In the genomic region with DNA sequence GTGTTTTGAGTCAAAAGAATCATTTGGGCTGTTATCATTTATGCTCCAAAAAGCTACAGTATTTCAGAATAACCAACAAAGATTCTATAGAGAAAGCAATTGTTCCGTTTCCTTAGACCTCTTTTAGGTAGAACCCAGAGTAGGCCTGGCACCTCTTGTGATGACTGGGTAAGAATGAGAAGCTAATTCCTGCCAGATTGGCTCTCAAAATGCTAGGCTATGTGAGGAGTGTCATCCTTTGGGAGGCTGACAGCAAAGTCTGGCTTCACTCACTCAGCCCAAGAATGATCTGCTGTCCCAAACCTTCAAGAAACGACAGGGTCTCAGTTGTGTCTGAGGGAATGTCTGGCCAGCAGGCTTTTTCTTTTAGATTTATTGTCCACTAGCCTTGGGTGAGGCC, we compare ENCODE assay signal across 33 cellular contexts. TPM values are rescaled to one million over a fixed set of nuclear protein-coding genes. Genes with fewer than 3 reads are reported as not detected.
A peak's percentile ranks its signal among the peaks of the same experiment; 100 is the strongest.
DNase-seq lines count a peak whose midpoint lies in the region; ATAC-seq, FAIRE-seq and TF ChIP-seq lines count a peak whose summit lies in the region.
"Had no signal": no experiment of that assay in that cellular context is flagged by ENCODE, and none has a peak within 500 bp of the region (broad histone marks: within the 10 kb centered on the region; RNA-seq: fewer than 3 reads in every experiment).

No MANE protein-coding gene starts in this region.

- H4K20me1 ChIP-seq in GM12878 (ENCODE audit: control insufficient read depth, insufficient read depth) = 0 out of 2 replicates have a peak, but pooled peaks cover 2% of the 10 kb centered on the region

- BruUV-seq in GM12878 (replicated peaks; lab: Mats Ljungman, UMichigan) = TSS peak; percentile 28

- no peaks in the 10 kb centered on the region for H3K36me3 ChIP-seq in GM12878 (ENCODE audit: control insufficient read depth in 2 of 2, insufficient read depth in 2 of 2, low read length in 1 of 2)
- peaks cover 0 to 6% (median 0%) of the 10 kb centered on the region in 3 experiments for H3K36me3 ChIP-seq in naive thymus-derived CD4-positive, alpha-beta T cell (ENCODE audit: control insufficient read depth in 2 of 3, insufficient read depth in 3 of 3, low read length in 3 of 3)
- no peaks in the 10 kb centered on the region for H3K36me3 ChIP-seq in breast epithelium
- H3K36me3 ChIP-seq: pancreas, vagina had no signal

- peak overlapping the region; percentile 86 for H3K4me2 ChIP-seq in GM12878 (ENCODE audit: control insufficient read depth, insufficient read depth)
- H3K4me2 ChIP-seq: GM23338, SK-N-SH had no signal

- DNase-seq in right cardiac atrium (no peak), Right ventricle myocardium superior (no peak), GM12878 (ENCODE audit: low read depth, low spot score) (no peak), coronary artery (ENCODE audit: low spot score) (no peak), omental fat pad (ENCODE audit: low spot score) (no peak), breast epithelium (ENCODE audit: low spot score in 2 of 2) (no peak)
- no peak for DNase-seq in naive thymus-derived CD4-positive, alpha-beta T cell
- DNase-seq: activated CD4-positive, alpha-beta T cell treated with anti-CD3 and anti-CD28 coated beads, Interleukin-2, amount 50 U/mL, for 4 hours; activated naive CD4-positive, alpha-beta T cell treated with anti-CD3 and anti-CD28 coated beads for 36 hours; amygdala; cortex of kidney; DMS53; effector memory CD8-positive, alpha-beta T cell; GDM1; NCI-H146; NCI-H226; NCI-H526 treated with DMSO at 0.1 percent for 48 hours; NK-92 treated with Interleukin-12 subunit alpha and Interleukin-12 subunit beta, amount 100 ng/mL, for 24 hours; pancreas; PC-3; retina; SK-N-SH; small intestine; stimulated activated naive CD4-positive, alpha-beta T cell treated with Interleukin-2 at 50 U/mL for 16 hours; T-helper 17 cell had no signal

- no peak overlapping the region for H3K4me3 ChIP-seq in right cardiac atrium (ENCODE audit: low read length)
- H3K4me3 ChIP-seq in GM12878 = peak overlapping the region; percentile 75; the same call in 1 of the 2 replicates
- H3K4me3 ChIP-seq in naive thymus-derived CD4-positive, alpha-beta T cell (ENCODE audit: low read length) = no peak overlapping the region
- H3K4me3 ChIP-seq in coronary artery = no peak overlapping the region
- no peak overlapping the region for H3K4me3 ChIP-seq in breast epithelium
- H3K4me3 ChIP-seq: GM23338, pancreas, vagina had no signal

- no peak overlapping the region for H2AFZ ChIP-seq in GM12878 (ENCODE audit: control insufficient read depth, low read depth, low read length)
- H2AFZ ChIP-seq: GM23338 had no signal

- peak overlapping the region in 7 of 9 donors; percentile 7 to 78 (median 60) for H3K27ac Mint-ChIP-seq in naive thymus-derived CD4-positive, alpha-beta T cell
- H3K27ac Mint-ChIP-seq: activated naive CD4-positive, alpha-beta T cell treated with anti-CD3 and anti-CD28 coated beads for 36 hours; activated T-helper 1 cell treated with anti-CD3 and anti-CD28 coated beads, Interleukin-12 subunit alpha, Interleukin-12 subunit beta, Interleukin-2, Interleukin-4 antibody, amounts not matched to agents 30 ng/mL and 10 ng/mL and 1 ng/mL, durations not matched to agents 14 hours and 24 hours and 36 hours; effector memory CD8-positive, alpha-beta T cell; GM23338; T-helper 17 cell had no signal

- ATAC-seq in right cardiac atrium (no peak), Right ventricle myocardium superior (ENCODE audit: poor library complexity) (no peak), GM12878 (no peak), omental fat pad (ENCODE audit: low FRiP score) (no peak), HG02938 (IDR thresholded peaks at IDR 0.05; ENCODE audit: unreplicated experiment) (no peak)
- ATAC-seq in naive thymus-derived CD4-positive, alpha-beta T cell = no peak
- ATAC-seq: effector memory CD8-positive, alpha-beta T cell; GM23338; pancreas; PC-3; T-helper 17 cell had no signal

- FAIRE-seq in GM12878 (lab: Jason Lieb, UNC) = peak; percentile 49
- FAIRE-seq: GM19239, keratinocyte, pancreas, small intestine, TTC549 had no signal

- CTCF ChIA-PET in GM12878 (lab: Yijun Ruan, JAX) = interaction anchor here (1.3 kb wide), 1 partner anchor 14 kb away, joined by 5 read pairs; no protein-coding TSS in a partner anchor
- CTCF ChIA-PET in naive thymus-derived CD4-positive, alpha-beta T cell (lab: Charles Lee) = interaction anchor here (0.6 kb wide), 1 partner anchor 245 kb away, joined by 3 read pairs; no protein-coding TSS in a partner anchor

- peaks cover 94% of the 10 kb centered on the region for H3K79me2 ChIP-seq in GM12878 (ENCODE audit: control insufficient read depth, insufficient read depth, low read length)

- in situ Hi-C loops in GM12878 (cut with MboI) = no loop called here

- POLR2A ChIA-PET in GM12878 (lab: Charles Lee) = interaction anchor here (0.5 kb wide), 1 partner anchor 17 kb away, joined by 5 read pairs; no protein-coding TSS in a partner anchor
- POLR2A ChIA-PET in naive thymus-derived CD4-positive, alpha-beta T cell (lab: Charles Lee) = interaction anchor here (0.6 to 0.7 kb wide), 3 partner anchors 10 to 39 kb away, joined by 3 to 4 read pairs (median 3); no protein-coding TSS in a partner anchor

- intact Hi-C loops in right cardiac atrium (cut with DNase I) = loop anchor here in 1 of 4 donors (10.0 kb wide), 1 partner anchor 64 kb away; no protein-coding TSS in a partner anchor
- intact Hi-C loops in Right ventricle myocardium superior (cut with DNase I) = loop anchor here (5.0 kb wide), 1 partner anchor 67 kb away; no protein-coding TSS in a partner anchor
- intact Hi-C loops in GM12878 (cut with micrococcal nuclease; ENCODE audit: unreplicated experiment) = loop anchor here (5.0 kb wide), 1 partner anchor 297 kb away; no protein-coding TSS in a partner anchor
- intact Hi-C loops in naive thymus-derived CD4-positive, alpha-beta T cell (cut with micrococcal nuclease) = no loop called here
- intact Hi-C loops in breast epithelium (cut with DNase I; ENCODE audit: low total_unique reads) = no loop called here

- H3K4me1 Mint-ChIP-seq in naive thymus-derived CD4-positive, alpha-beta T cell = peaks cover 34 to 69% (median 60%) of the 10 kb centered on the region in 7 donors

- H3K27me3 Mint-ChIP-seq in naive thymus-derived CD4-positive, alpha-beta T cell = no peaks in the 10 kb centered on the region
- H3K27me3 Mint-ChIP-seq: IgD-negative memory B cell, T-helper 17 cell had no signal

- WGBS in right cardiac atrium = 59% methylated on average over 2 of the region's 2 CpGs
- WGBS in GM12878 (ENCODE audit: insufficient coverage, insufficient replicate concordance, low lambda C conversion rate, missing lambda C conversion rate) = 91% methylated on average over 2 of the region's 2 CpGs

- peak overlapping the region; percentile 59; the same call in 1 of the 2 replicates for H3K9ac ChIP-seq in GM12878 (ENCODE audit: control insufficient read depth, insufficient read depth, low read length)
- H3K9ac ChIP-seq: SK-N-SH had no signal

- RAD21 ChIA-PET in GM12878 (lab: Charles Lee; ENCODE audit: unreplicated experiment) = no interaction called here

- no peak for TF ChIP-seq RAD21 in GM12878 (IDR thresholded peaks at IDR 0.05; ENCODE audit: insufficient read depth, low read depth, low read length)

- H3K4me1 ChIP-seq in right cardiac atrium (ENCODE audit: control insufficient read depth, insufficient read depth, low read length) (no peaks in the 10 kb centered on the region), GM12878 (ENCODE audit: control insufficient read depth, insufficient read depth, low read length) (peaks cover 22% of the 10 kb centered on the region), breast epithelium (no peaks in the 10 kb centered on the region)
- H3K4me1 ChIP-seq in naive thymus-derived CD4-positive, alpha-beta T cell (ENCODE audit: control insufficient read depth in 2 of 2, insufficient read depth in 2 of 2, low read length in 2 of 2) = peaks cover 0 to 20% of the 10 kb centered on the region in 2 donors

- TF ChIP-seq CTCF in GM12878 (IDR thresholded peaks at IDR 0.05 in 2 of 3, conservative IDR thresholded peaks at IDR 0.05 in 1 of 3; ENCODE audit: control insufficient read depth in 2 of 3, extremely low read depth in 1 of 3, insufficient read depth in 1 of 3, low read depth in 3 of 3, low read length in 3 of 3) (no peak), coronary artery (IDR thresholded peaks at IDR 0.05) (no peak), omental fat pad (IDR thresholded peaks at IDR 0.05) (no peak), breast epithelium (IDR thresholded peaks at IDR 0.05) (no peak)

- SMC1A ChIA-PET in GM12878 (lab: Charles Lee; ENCODE audit: uncharacterized antibody, unreplicated experiment) = no interaction called here

- no peak for TF ChIP-seq EP300 in GM12878 (IDR thresholded peaks at IDR 0.05; ENCODE audit: borderline replicate concordance in 1 of 2, control insufficient read depth in 1 of 2, low read depth in 2 of 2, low read length in 2 of 2)

- peaks cover 0 to 15% (median 0%) of the 10 kb centered on the region in 5 donors for H3K36me3 Mint-ChIP-seq in naive thymus-derived CD4-positive, alpha-beta T cell

- H3K9me3 ChIP-seq in right cardiac atrium (ENCODE audit: control insufficient read depth, low read length) (no peaks in the 10 kb centered on the region), GM12878 (replicated peaks; ENCODE audit: control insufficient read depth, insufficient read depth, low read length) (no peaks in the 10 kb centered on the region), breast epithelium (no peaks in the 10 kb centered on the region)
- no peaks in the 10 kb centered on the region for H3K9me3 ChIP-seq in naive thymus-derived CD4-positive, alpha-beta T cell (ENCODE audit: control insufficient read depth in 2 of 3, low read length in 3 of 3)
- H3K9me3 ChIP-seq: pancreas, SK-N-SH, vagina had no signal

- H3K27ac ChIP-seq in right cardiac atrium (ENCODE audit: low read length) (peak overlapping the region; percentile 36), GM12878 (ENCODE audit: control insufficient read depth, insufficient read depth) (peak overlapping the region; percentile 59), coronary artery (no peak overlapping the region), breast epithelium (no peak overlapping the region)
- H3K27ac ChIP-seq in naive thymus-derived CD4-positive, alpha-beta T cell (ENCODE audit: low read depth, low read length) = no peak overlapping the region
- H3K27ac ChIP-seq: pancreas, vagina had no signal

- no peaks in the 10 kb centered on the region for H3K9me3 Mint-ChIP-seq in naive thymus-derived CD4-positive, alpha-beta T cell
- H3K9me3 Mint-ChIP-seq: activated naive CD4-positive, alpha-beta T cell treated with anti-CD3 and anti-CD28 coated beads for 36 hours; activated T-helper 1 cell treated with anti-CD3 and anti-CD28 coated beads, Interleukin-12 subunit alpha, Interleukin-12 subunit beta, Interleukin-2, Interleukin-4 antibody, amounts not matched to agents 30 ng/mL and 10 ng/mL and 1 ng/mL, durations not matched to agents 14 hours and 24 hours and 36 hours; effector memory CD8-positive, alpha-beta T cell; GM23338; IgD-negative memory B cell had no signal

- no peaks in the 10 kb centered on the region for H3K27me3 ChIP-seq in right cardiac atrium (ENCODE audit: control insufficient read depth, insufficient read depth)
- H3K27me3 ChIP-seq in GM12878 (replicated peaks in 1 of 2; ENCODE audit: control insufficient read depth in 2 of 2, insufficient read depth in 2 of 2, low read length in 1 of 2) = no peaks in the 10 kb centered on the region
- H3K27me3 ChIP-seq in naive thymus-derived CD4-positive, alpha-beta T cell (ENCODE audit: control insufficient read depth in 2 of 2, insufficient read depth in 2 of 2, low read length in 2 of 2) = no peaks in the 10 kb centered on the region
- H3K27me3 ChIP-seq in breast epithelium = no peaks in the 10 kb centered on the region
- H3K27me3 ChIP-seq: pancreas, vagina had no signal

- TF ChIP-seq POLR2A in GM12878 (IDR thresholded peaks at IDR 0.05; ENCODE audit: low read depth, low read length) (no peak), breast epithelium (IDR thresholded peaks at IDR 0.05) (no peak)

- H3K4me3 Mint-ChIP-seq in naive thymus-derived CD4-positive, alpha-beta T cell = peak overlapping the region in 5 of 10 donors; percentile 1 to 51 (median 37)
- H3K4me3 Mint-ChIP-seq: activated naive CD4-positive, alpha-beta T cell treated with anti-CD3 and anti-CD28 coated beads for 36 hours; activated T-helper 1 cell treated with anti-CD3 and anti-CD28 coated beads, Interleukin-12 subunit alpha, Interleukin-12 subunit beta, Interleukin-2, Interleukin-4 antibody, amounts not matched to agents 30 ng/mL and 10 ng/mL and 1 ng/mL, durations not matched to agents 14 hours and 24 hours and 36 hours; effector memory CD8-positive, alpha-beta T cell; GM23338; T-helper 17 cell had no signal

RNA-seq across cellular contexts. Expression of a gene that starts 4.5 kb away (rescaled TPM):
- total RNA-seq in right cardiac atrium (10 to 100 TPM; 47.6 to 71.5 (median 52.5) TPM), Right ventricle myocardium superior (66.7 TPM), GM12878 (2014; rRNA removed) (20.4 and 22.2 TPM in 2 replicates), GM12878 (2014; rRNA removed; fragmentation: Illumina TruSeq; extraction: Trizol) (17.6 TPM in 2 replicates), GM12878 (2021) (15.3 and 17.0 TPM in 2 replicates), omental fat pad (10 to 100 TPM; 25.9 to 57.2 (median 35.8) TPM), breast epithelium (10 to 100 TPM; 36.4 to 46.4 (median 44.8) TPM)
- polyA plus RNA-seq in right cardiac atrium (25.6 TPM), GM12878 (2011; rRNA removed) (12.0 and 17.6 TPM in 2 replicates), GM12878 (2014; fragmentation: Illumina TruSeq; extraction: Trizol) (19.6 and 24.1 TPM in 2 replicates), GM12878 (2014; fragmentation: Nextera tagmentation; extraction: Ambion mirVana) (1 to 10 TPM; 1.3 to 2.5 TPM), GM12878 (2014; rRNA removed) (8.8 and 9.4 TPM in 2 replicates), GM12878 (2016; fragmentation: Nextera tagmentation; extraction: Ambion mirVana) (10 to 100 TPM in 1 of 2 experiments, 1 to 10 TPM in 1; 6.2 to 16.1 TPM)
- total RNA-seq in GM12878 (2013; cell fraction: nucleolus; rRNA removed) = 29.6 and 30.4 TPM in 2 replicates
- 6.0 TPM for polyA plus RNA-seq in GM12878 (2011; ENCODE audit: low read depth)
- polyA plus RNA-seq in GM12878 (2011; cell fraction: cytosol; rRNA removed) = 6.1 and 8.2 TPM in 2 replicates
- 8.5 and 10.0 TPM in 2 replicates for polyA plus RNA-seq in GM12878 (2011; cell fraction: nucleus; rRNA removed)
- polyA plus RNA-seq in GM12878 (2012) = 12.5 and 13.9 TPM in 2 replicates
- polyA minus RNA-seq in GM12878 (2011; rRNA and poly(A)+ RNA removed) = 18.6 and 19.1 TPM in 2 replicates
- polyA minus RNA-seq in GM12878 (2011; cell fraction: cytosol; rRNA and poly(A)+ RNA removed) = 6.7 and 8.8 TPM in 2 replicates
- polyA minus RNA-seq in GM12878 (2011; cell fraction: nucleus; rRNA and poly(A)+ RNA removed) = 10.8 and 16.3 TPM in 2 replicates
- 10 to 100 TPM; 17.3 to 28.4 (median 20.9) TPM for total RNA-seq in naive thymus-derived CD4-positive, alpha-beta T cell
- polyA plus RNA-seq in naive thymus-derived CD4-positive, alpha-beta T cell = 10 to 100 TPM in 1 of 2 donors, 1 to 10 TPM in 1; 9.1 to 15.4 TPM

Comparison
In these comparisons a context has a peak if more than half of its experiments do, and no peak if none do; other contexts are left out.
1. H3K27ac ChIP-seq: peak in right cardiac atrium (single experiment) and GM12878 (single experiment); none in naive thymus-derived CD4-positive, alpha-beta T cell (single experiment), coronary artery (0 of 2) and breast epithelium (0 of 2).
2. intact Hi-C loops: an anchor here in Right ventricle myocardium superior (5.0 kb wide) and GM12878 (5.0 kb wide); none called in naive thymus-derived CD4-positive, alpha-beta T cell and breast epithelium.